Comparison of ENCODE assay signal across 8 cellular contexts in the genomic region with DNA sequence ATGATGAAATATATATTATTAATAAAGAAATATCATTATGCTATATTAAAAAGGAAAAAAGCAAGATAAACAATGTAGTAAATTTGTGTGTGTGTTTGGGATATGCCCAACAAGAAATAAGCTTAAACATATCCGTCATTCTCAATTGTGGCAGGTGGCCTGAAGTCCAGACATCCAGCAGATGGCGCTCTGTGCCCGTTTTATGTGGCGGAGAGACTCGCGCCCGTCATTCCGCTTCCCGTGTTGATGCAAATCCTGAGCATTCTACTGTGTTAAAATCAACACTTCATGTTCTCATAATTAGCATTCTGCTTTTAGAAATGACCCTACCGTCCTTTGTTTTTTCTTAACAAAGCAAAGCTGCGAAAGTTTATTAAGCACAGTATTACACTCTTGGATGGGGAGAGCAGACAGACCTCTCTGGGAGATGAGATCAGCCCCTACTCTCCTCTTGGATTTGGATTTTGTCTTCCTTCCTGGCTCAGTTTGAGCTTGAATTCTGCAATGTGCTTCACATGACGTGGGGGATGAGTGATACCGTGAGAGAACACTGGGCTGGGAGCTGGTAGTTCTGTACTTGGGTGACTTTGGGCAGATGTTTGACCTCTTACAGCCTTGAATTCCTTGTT.
DNase-seq lines count a peak whose midpoint lies in the region; ATAC-seq and TF ChIP-seq lines count a peak whose summit lies in the region.

No MANE protein-coding gene starts in this region.

- H3K4me3 ChIP-seq in H7 (ENCODE audit: insufficient read depth, low read depth, low read length), result no peak overlapping the region
- H3K4me3 ChIP-seq in parathyroid adenoma (ENCODE audit: low read depth, low read length), result no peak overlapping the region
- no peak overlapping the region for H3K4me3 ChIP-seq in upper lobe of right lung

- intact Hi-C loops in upper lobe of right lung (cut with DNase I), result no loop called here

- H3K27ac ChIP-seq in parathyroid adenoma, result no peak overlapping the region
- no peak overlapping the region for H3K27ac ChIP-seq in upper lobe of right lung

- peak; percentile 91 for ATAC-seq in upper lobe of right lung

- no peaks in the 10 kb centered on the region for H3K79me2 ChIP-seq in parathyroid adenoma

- no peak overlapping the region for H3K4me2 ChIP-seq in parathyroid adenoma (ENCODE audit: low read length)

- H3K9ac ChIP-seq in parathyroid adenoma, result no peak overlapping the region

- DNase-seq in GF-D8 (lab: John Stamatoyannopoulos, UW) (peak; percentile 4), H7 (peak; percentile 26), RPMI7951 (ENCODE audit: low read depth) (peak; percentile 55), germinal center (ENCODE audit: low spot score) (peak; percentile 56), upper lobe of right lung (peak; percentile 84)
- DNase-seq in activated effector memory CD4-positive, alpha-beta T cell treated with anti-CD3 and anti-CD28 coated beads, Interleukin-2, amount 50 U/mL, for 16 hours, result peak; percentile 87

- peak; percentile 91 for TF ChIP-seq CTCF in LNCAP (IDR thresholded peaks at IDR 0.05)
- peak; percentile 77 for TF ChIP-seq CTCF in parathyroid adenoma (IDR thresholded peaks at IDR 0.05)
- peak; percentile 83 for TF ChIP-seq CTCF in upper lobe of right lung (IDR thresholded peaks at IDR 0.05)

- peak overlapping the region; percentile 67 for H2AFZ ChIP-seq in parathyroid adenoma

- H3K9me3 ChIP-seq in parathyroid adenoma (ENCODE audit: control insufficient read depth, low read length), result no peaks in the 10 kb centered on the region
- H3K9me3 ChIP-seq in upper lobe of right lung, result no peaks in the 10 kb centered on the region

- no peaks in the 10 kb centered on the region for H3K4me1 ChIP-seq in parathyroid adenoma
- no peaks in the 10 kb centered on the region for H3K4me1 ChIP-seq in upper lobe of right lung

- H3K27me3 ChIP-seq in H7 (ENCODE audit: control insufficient read depth, insufficient read depth, low read length), result peaks cover 3% of the 10 kb centered on the region
- no peaks in the 10 kb centered on the region for H3K27me3 ChIP-seq in parathyroid adenoma (ENCODE audit: control insufficient read depth, insufficient read depth, low read length)
- no peaks in the 10 kb centered on the region for H3K27me3 ChIP-seq in upper lobe of right lung

- H3K36me3 ChIP-seq in H7 (replicated peaks; ENCODE audit: control insufficient read depth, insufficient read depth, low read length) (no peaks in the 10 kb centered on the region), parathyroid adenoma (ENCODE audit: control insufficient read depth, insufficient read depth, low read length) (no peaks in the 10 kb centered on the region), upper lobe of right lung (no peaks in the 10 kb centered on the region)

Comparison
In these comparisons a context has a peak if more than half of its experiments do, and no peak if none do; other contexts are left out.
1. DNase-seq: peak in every context shown above with its lines; median percentile 87 in activated effector memory CD4-positive, alpha-beta T cell treated with anti-CD3 and anti-CD28 coated beads, Interleukin-2, amount 50 U/mL, for 16 hours; 84 in upper lobe of right lung; 56 in germinal center; 55 in RPMI7951; 26 in H7; 4 in GF-D8.